ENCODE assay signal across 12 cellular contexts in the genomic region with DNA sequence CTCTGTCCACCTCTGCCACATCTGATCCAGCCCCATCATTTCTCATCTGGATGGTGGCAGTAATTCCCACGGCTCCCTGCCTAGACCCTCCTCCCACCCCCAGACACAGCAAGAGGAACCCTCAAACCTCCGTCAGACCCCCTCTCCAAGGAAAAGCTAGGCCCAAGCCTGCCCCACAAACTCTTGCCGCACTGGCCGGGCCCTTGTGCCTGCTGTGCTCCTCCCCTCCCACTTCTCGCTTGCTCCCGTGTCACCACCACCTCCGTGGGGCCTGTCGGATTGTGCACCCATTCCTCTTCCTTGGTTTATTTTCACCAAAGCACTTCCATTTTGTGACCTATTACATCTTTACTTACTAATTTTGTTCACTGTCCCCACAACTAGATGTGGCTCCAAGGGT. TPM values are rescaled to one million over a fixed set of nuclear protein-coding genes. Genes with fewer than 3 reads are reported as not detected.
"Had no signal": no experiment of that assay in that cellular context is flagged by ENCODE, and none has a peak within 500 bp of the region (broad histone marks: within the 10 kb centered on the region; RNA-seq: fewer than 3 reads in every experiment).

No MANE protein-coding gene starts in this region.

- H3K36me3 ChIP-seq: HAP-1 had no signal

- H3K4me3 ChIP-seq: GM23248, HAP-1 had no signal

- H3K36me3 Mint-ChIP-seq: IgD-negative memory B cell had no signal

- H3K27ac Mint-ChIP-seq: HFFc6 had no signal

- H3K9ac ChIP-seq: GM23248 had no signal

- H3K9me3 ChIP-seq: HAP-1 had no signal

- H3K4me1 ChIP-seq: HAP-1 had no signal

- H3K27ac ChIP-seq: GM23248, HL-60 had no signal

- H3K4me3 Mint-ChIP-seq: HFFc6, IgD-negative memory B cell had no signal

- ATAC-seq: HCT116, HepG2 had no signal

- DNase-seq: GM23248, GOT3, H7, HFFc6, KBM-7 had no signal

RNA-seq across cellular contexts. Expression of a gene that starts 14.2 kb away (rescaled TPM):
- total RNA-seq: GM23248, H4, HepG2, HFFc6, HT1080 had no signal
- polyA plus RNA-seq: GM23248, HepG2 had no signal
